ENCODE assay signal across 8 cellular contexts in the genomic region with DNA sequence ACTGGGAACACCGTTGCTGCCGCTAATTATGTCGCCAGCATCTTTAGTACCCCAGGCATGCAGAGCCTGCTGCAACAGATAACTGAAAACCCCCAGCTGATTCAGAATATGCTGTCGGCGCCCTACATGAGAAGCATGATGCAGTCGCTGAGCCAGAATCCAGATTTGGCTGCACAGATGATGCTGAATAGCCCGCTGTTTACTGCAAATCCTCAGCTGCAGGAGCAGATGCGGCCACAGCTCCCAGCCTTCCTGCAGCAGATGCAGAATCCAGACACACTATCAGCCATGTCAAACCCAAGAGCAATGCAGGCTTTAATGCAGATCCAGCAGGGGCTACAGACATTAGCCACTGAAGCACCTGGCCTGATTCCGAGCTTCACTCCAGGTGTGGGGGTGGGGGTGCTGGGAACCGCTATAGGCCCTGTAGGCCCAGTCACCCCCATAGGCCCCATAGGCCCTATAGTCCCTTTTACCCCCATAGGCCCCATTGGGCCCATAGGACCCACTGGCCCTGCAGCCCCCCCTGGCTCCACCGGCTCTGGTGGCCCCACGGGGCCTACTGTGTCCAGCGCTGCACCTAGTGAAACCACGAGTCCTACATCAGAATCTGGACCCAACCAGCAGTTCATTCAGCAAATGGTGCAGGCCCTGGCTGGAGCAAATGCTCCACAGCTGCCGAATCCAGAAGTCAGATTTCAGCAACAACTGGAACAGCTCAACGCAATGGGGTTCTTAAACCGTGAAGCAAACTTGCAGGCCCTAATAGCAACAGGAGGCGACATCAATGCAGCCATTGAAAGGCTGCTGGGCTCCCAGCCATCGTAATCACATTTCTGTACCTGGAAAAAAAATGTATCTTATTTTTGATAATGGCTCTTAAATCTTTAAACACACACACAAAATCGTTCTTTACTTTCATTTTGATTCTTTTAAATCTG. TPM values are rescaled to one million over a fixed set of nuclear protein-coding genes. Genes with fewer than 3 reads are reported as not detected.
DNase-seq lines count a peak whose midpoint lies in the region; ATAC-seq and TF ChIP-seq lines count a peak whose summit lies in the region.

No MANE protein-coding gene starts in this region.

- H3K9me3 Mint-ChIP-seq in stimulated activated effector memory CD8-positive, alpha-beta T cell treated with anti-CD3 and anti-CD28 coated beads, Interleukin-12 subunit alpha, Interleukin-12 subunit beta, amount 100 ng/mL, for 72 hours, result no peaks in the 10 kb centered on the region

- peaks cover 73% of the 10 kb centered on the region for H3K36me3 Mint-ChIP-seq in stimulated activated effector memory CD8-positive, alpha-beta T cell treated with anti-CD3 and anti-CD28 coated beads, Interleukin-12 subunit alpha, Interleukin-12 subunit beta, amount 100 ng/mL, for 72 hours

- H3K27ac Mint-ChIP-seq in stimulated activated effector memory CD8-positive, alpha-beta T cell treated with anti-CD3 and anti-CD28 coated beads, Interleukin-12 subunit alpha, Interleukin-12 subunit beta, amount 100 ng/mL, for 72 hours, result peak overlapping the region; percentile 97

- H3K27me3 ChIP-seq in HUES6 (ENCODE audit: control insufficient read depth, insufficient read depth, low read length) (no peaks in the 10 kb centered on the region), left lung (no peaks in the 10 kb centered on the region)

- H3K4me1 Mint-ChIP-seq in stimulated activated effector memory CD8-positive, alpha-beta T cell treated with anti-CD3 and anti-CD28 coated beads, Interleukin-12 subunit alpha, Interleukin-12 subunit beta, amount 100 ng/mL, for 72 hours, result peaks cover 20% of the 10 kb centered on the region

- no peak for ATAC-seq in left lung
- ATAC-seq in stimulated activated effector memory CD8-positive, alpha-beta T cell treated with anti-CD3 and anti-CD28 coated beads, Interleukin-12 subunit alpha, Interleukin-12 subunit beta, amount 100 ng/mL, for 72 hours, result peak; percentile 22
- ATAC-seq in HG03520 (IDR thresholded peaks at IDR 0.05; ENCODE audit: unreplicated experiment), result no peak
- ATAC-seq in HG03039 (IDR thresholded peaks at IDR 0.05; ENCODE audit: unreplicated experiment), result no peak

- intact Hi-C loops in left lung (cut with DNase I), result no loop called here

- peak overlapping the region; percentile 80 for H3K4me3 Mint-ChIP-seq in stimulated activated effector memory CD8-positive, alpha-beta T cell treated with anti-CD3 and anti-CD28 coated beads, Interleukin-12 subunit alpha, Interleukin-12 subunit beta, amount 100 ng/mL, for 72 hours

- peak overlapping the region; percentile 84 for H3K4me3 ChIP-seq in HUES6 (ENCODE audit: low read depth, low read length)
- peak overlapping the region; percentile 33 to 59 for H3K4me3 ChIP-seq in left lung

- H3K9ac ChIP-seq in HUES6 (ENCODE audit: low read length), result peak overlapping the region; percentile 98

- no peaks in the 10 kb centered on the region for H3K9me3 ChIP-seq in HUES6 (ENCODE audit: control insufficient read depth, insufficient read depth, low read depth, low read length)
- H3K9me3 ChIP-seq in left lung, result no peaks in the 10 kb centered on the region

- in situ Hi-C loops in Caki2 (cut with HindIII; ENCODE audit: low pct_unique_long_range_greater_than_20kb, low sequenced_read_pairs), result no loop called here

- H3K36me3 ChIP-seq in HUES6 (ENCODE audit: control insufficient read depth, insufficient read depth, low read length) (peaks cover 15% of the 10 kb centered on the region; the same call in 1 of the 2 replicates), left lung (no peaks in the 10 kb centered on the region)

- H3K4me1 ChIP-seq in HUES6 (ENCODE audit: control insufficient read depth, insufficient read depth, low read length) (no peaks in the 10 kb centered on the region; the same call in 1 of the 2 replicates), left lung (peaks cover 0 to 33% of the 10 kb centered on the region in 2 donors)

- no peak for TF ChIP-seq CTCF in left lung (IDR thresholded peaks at IDR 0.05)

- no peak overlapping the region for H3K27ac ChIP-seq in HUES6 (ENCODE audit: low read depth, low read length)
- peak overlapping the region in 1 of 2 donors; percentile 96 for H3K27ac ChIP-seq in left lung

- DNase-seq in Caki2 (ENCODE audit: low read depth) (peak; percentile 8), amygdala (lab: John Stamatoyannopoulos, UW) (peak in 36 of 56 donors; percentile 0 to 60 (median 22)), left lung (no peak), NCI-H510A (lab: John Stamatoyannopoulos, UW) (no peak)
- DNase-seq in stimulated activated effector memory CD8-positive, alpha-beta T cell treated with anti-CD3 and anti-CD28 coated beads, Interleukin-12 subunit alpha, Interleukin-12 subunit beta, amount 100 ng/mL, for 72 hours (ENCODE audit: low spot score in 2 of 2), result peak in 1 of 2 donors; percentile 52

RNA-seq across cellular contexts. Expression of a gene that starts 1.8 kb away (rescaled TPM):
- 1.4 and 3.7 TPM in 2 replicates for total RNA-seq in Caki2 (2014; rRNA removed; shearing (Covaris generic); ENCODE audit: low replicate concordance)
- total RNA-seq in left lung, result 10 to 100 TPM; 35.2 to 37.6 TPM

Comparison
In these comparisons a context has a peak if more than half of its experiments do, and no peak if none do; other contexts are left out.
1. DNase-seq: peak in Caki2 (single experiment) and amygdala (36 of 56); none in left lung (0 of 2) and NCI-H510A (single experiment).